In genomic region chr9:129347323-129348120, GRCh38 we compare ENCODE assay signal across 16 cellular contexts.
DNase-seq lines count a peak whose midpoint lies in the region; ATAC-seq and TF ChIP-seq lines count a peak whose summit lies in the region.
"Had no signal": no experiment of that assay in that cellular context is flagged by ENCODE, and none has a peak within 500 bp of the region (broad histone marks: within the 10 kb centered on the region; RNA-seq: fewer than 3 reads in every experiment).

No MANE protein-coding gene starts in this region.

- H3K4me1 ChIP-seq in SK-N-SH (ENCODE audit: control insufficient read depth in 1 of 2, insufficient read depth in 2 of 2, low read depth in 1 of 2, low read length in 1 of 2) = peaks cover 0 to 7% of the 10 kb centered on the region in 2 experiments; a peak in 1 of 4 replicates
- H3K4me1 ChIP-seq in RWPE2 (ENCODE audit: insufficient read depth, poor library complexity, severe bottlenecking) = no peaks in the 10 kb centered on the region
- peaks cover 30% of the 10 kb centered on the region for H3K4me1 ChIP-seq in suprapubic skin

- CTCF ChIA-PET in SK-N-SH (lab: Yijun Ruan, JAX) = interaction anchor here (0.9 kb wide), 1 partner anchor 13 kb away, joined by 5 read pairs; no protein-coding TSS in a partner anchor

- ATAC-seq in SK-N-SH treated with all-trans-retinoic acid at 6 μM for 48 hours (no peak), RWPE2 (ENCODE audit: low read depth) (0 out of 3 replicates have a peak, but pooled peaks have one; percentile 16)
- ATAC-seq: heart left ventricle had no signal

- TF ChIP-seq EP300 in SK-N-SH (IDR thresholded peaks at IDR 0.05; ENCODE audit: borderline replicate concordance in 1 of 2, low read depth in 1 of 2, low read length in 1 of 2) (no peak), suprapubic skin (IDR thresholded peaks at IDR 0.05) (no peak)

- H3K9ac ChIP-seq in SK-N-SH = no peak overlapping the region

- no peak overlapping the region for H3K4me2 ChIP-seq in SK-N-SH

- no peak for TF ChIP-seq POLR2A in suprapubic skin (IDR thresholded peaks at IDR 0.05)

- POLR2A ChIA-PET in SK-N-SH (lab: Yijun Ruan, JAX) = interaction anchor here (0.9 kb wide), 1 partner anchor 169 kb away, joined by 5 read pairs; the partner anchor contains the start of gene IER5L

- TF ChIP-seq CTCF in SK-N-SH (IDR thresholded peaks at IDR 0.05) (no peak), RWPE2 (IDR thresholded peaks at IDR 0.05; ENCODE audit: poor library complexity, severe bottlenecking) (no peak), suprapubic skin (IDR thresholded peaks at IDR 0.05) (no peak), GM20000 (IDR thresholded peaks at IDR 0.05; ENCODE audit: extremely low read depth, missing control alignments) (no peak)

- H3K27ac ChIP-seq in SK-N-SH (ENCODE audit: low read depth in 2 of 2, low read length in 1 of 2) = no peak overlapping the region
- no peak overlapping the region for H3K27ac ChIP-seq in RWPE2 (ENCODE audit: poor library complexity, severe bottlenecking)
- peak overlapping the region; percentile 29 for H3K27ac ChIP-seq in suprapubic skin
- H3K27ac ChIP-seq: 22Rv1, left ventricle myocardium inferior, tibial artery had no signal

- DNase-seq in SK-N-SH = peak; percentile 11
- DNase-seq in RWPE2 (ENCODE audit: low spot score) = no peak
- peak; percentile 39 for DNase-seq in fibroblast of the conjunctiva (ENCODE audit: low read depth)
- no peak for DNase-seq in suprapubic skin (ENCODE audit: low spot score in 2 of 2)
- no peak for DNase-seq in UCSD-AML1 (lab: John Stamatoyannopoulos, UW; ENCODE audit: unreplicated experiment)
- DNase-seq in GM20000 (ENCODE audit: low spot score) = no peak
- no peak for DNase-seq in OCI-M2 (lab: John Stamatoyannopoulos, UW; ENCODE audit: unreplicated experiment)
- DNase-seq: effector CD4-positive, alpha-beta T cell; HCEC 1CT; heart left ventricle; left ventricle myocardium inferior; NCI-H1436; NCI-H69; tibial artery had no signal

- no peaks in the 10 kb centered on the region for H3F3A ChIP-seq in SK-N-SH (replicated peaks; ENCODE audit: insufficient read depth)

- H3K4me3 ChIP-seq in SK-N-SH (ENCODE audit: low read depth in 2 of 2, low read length in 1 of 2) (no peak overlapping the region), RWPE2 (ENCODE audit: severe bottlenecking) (no peak overlapping the region), suprapubic skin (no peak overlapping the region)
- H3K4me3 ChIP-seq: heart left ventricle, left ventricle myocardium inferior, tibial artery had no signal

- H3K27me3 ChIP-seq in SK-N-SH (ENCODE audit: insufficient read depth) (no peaks in the 10 kb centered on the region), RWPE2 (ENCODE audit: insufficient read depth, poor library complexity, severe bottlenecking) (no peaks in the 10 kb centered on the region), suprapubic skin (no peaks in the 10 kb centered on the region)

- no peaks in the 10 kb centered on the region for H3K79me2 ChIP-seq in SK-N-SH (ENCODE audit: insufficient read depth)

- H3K9me3 ChIP-seq in SK-N-SH (no peaks in the 10 kb centered on the region), RWPE2 (ENCODE audit: severe bottlenecking) (no peaks in the 10 kb centered on the region), suprapubic skin (no peaks in the 10 kb centered on the region)
- H3K9me3 ChIP-seq: heart left ventricle, left ventricle myocardium inferior, tibial artery had no signal

- no peaks in the 10 kb centered on the region for H3K9me2 ChIP-seq in SK-N-SH

- H3K36me3 ChIP-seq in SK-N-SH (replicated peaks in 1 of 2; ENCODE audit: control insufficient read depth in 1 of 2, insufficient read depth in 2 of 2, low read length in 1 of 2) (no peaks in the 10 kb centered on the region), RWPE2 (ENCODE audit: low read depth) (peaks cover 10% of the 10 kb centered on the region), suprapubic skin (no peaks in the 10 kb centered on the region)
- H3K36me3 ChIP-seq: heart left ventricle, left ventricle myocardium inferior, tibial artery had no signal

- H2AFZ ChIP-seq in SK-N-SH (ENCODE audit: low read depth) = no peak overlapping the region

- no peak for TF ChIP-seq RAD21 in SK-N-SH (IDR thresholded peaks at IDR 0.05; ENCODE audit: low read length)

- WGBS in SK-N-SH (ENCODE audit: low lambda C conversion rate) = 88% methylated on average over 17 of the region's 21 CpGs
- 72% methylated on average over 17 of the region's 21 CpGs for WGBS in suprapubic skin

- no peaks in the 10 kb centered on the region for H4K20me1 ChIP-seq in SK-N-SH (ENCODE audit: insufficient read depth)

TF ChIP-seq in SK-N-SH, 30 proteins besides CTCF, POLR2A, EP300 and RAD21:
- TF ChIP-seq FOXJ3 (CRISPR knock-in tag; IDR thresholded peaks at IDR 0.05) (no peak), SIN3A (IDR thresholded peaks at IDR 0.05; ENCODE audit: borderline replicate concordance, low read depth, low read length) (no peak), RCOR1 (IDR thresholded peaks at IDR 0.05; ENCODE audit: low read length) (no peak)

TF ChIP-seq in SK-N-SH treated with all-trans-retinoic acid at 6 μM for 48 hours, 23 proteins besides CTCF, POLR2A, EP300 and RAD21 (continues in another document):
- no peak for TF ChIP-seq GLIS3 (CRISPR knock-in tag; IDR thresholded peaks at IDR 0.05)
- TF ChIP-seq PATZ1 (CRISPR knock-in tag; IDR thresholded peaks at IDR 0.05; ENCODE audit: borderline replicate concordance) = no peak
- TF ChIP-seq ISL1 (CRISPR knock-in tag; IDR thresholded peaks at IDR 0.05) = no peak
- no peak for TF ChIP-seq CSRNP3 (CRISPR knock-in tag; IDR thresholded peaks at IDR 0.05)
- TF ChIP-seq POU6F1 (CRISPR knock-in tag; IDR thresholded peaks at IDR 0.05; ENCODE audit: borderline replicate concordance, low read depth) = no peak
- no peak for TF ChIP-seq TSHZ2 (CRISPR knock-in tag; IDR thresholded peaks at IDR 0.05)
- TF ChIP-seq BACH2 (CRISPR knock-in tag; IDR thresholded peaks at IDR 0.05; ENCODE audit: borderline replicate concordance) = no peak
- TF ChIP-seq PPARA (CRISPR knock-in tag; IDR thresholded peaks at IDR 0.05; ENCODE audit: borderline replicate concordance) = no peak

Comparison
In these comparisons a context has a peak if more than half of its experiments do, and no peak if none do; other contexts are left out.
1. DNase-seq: peak in SK-N-SH (single experiment) and fibroblast of the conjunctiva (single experiment); none in RWPE2 (single experiment), suprapubic skin (0 of 2), UCSD-AML1 (single experiment), GM20000 (single experiment) and OCI-M2 (single experiment).